Comparison of ENCODE assay signal across 27 cellular contexts in the genomic region with DNA sequence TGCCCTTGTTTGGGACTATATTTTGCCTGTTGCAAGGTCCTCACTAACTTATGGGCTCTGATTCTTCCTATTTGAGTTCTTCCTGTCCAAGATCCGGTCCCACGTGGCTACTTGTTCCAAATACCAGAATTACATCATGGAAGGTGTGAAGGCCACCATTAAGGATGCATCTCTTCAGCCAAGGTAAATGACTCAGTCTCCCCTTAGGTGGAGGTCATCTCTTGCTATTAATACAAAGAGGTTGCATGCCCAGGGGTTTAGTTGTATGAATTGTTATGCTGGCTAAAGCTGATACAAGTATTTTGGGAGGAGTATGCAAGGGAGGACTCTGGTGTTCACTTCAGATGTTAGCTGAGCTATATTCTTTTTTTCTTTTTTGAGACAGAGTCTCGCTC. TPM values are rescaled to one million over a fixed set of nuclear protein-coding genes. Genes with fewer than 3 reads are reported as not detected.
A peak's percentile ranks its signal among the peaks of the same experiment; 100 is the strongest.
DNase-seq lines count a peak whose midpoint lies in the region; ATAC-seq, FAIRE-seq and TF ChIP-seq lines count a peak whose summit lies in the region.
"Had no signal": no experiment of that assay in that cellular context is flagged by ENCODE, and none has a peak within 500 bp of the region (broad histone marks: within the 10 kb centered on the region; RNA-seq: fewer than 3 reads in every experiment).

No MANE protein-coding gene starts in this region.

- TF ChIP-seq CTCF in HepG2 (CRISPR knock-in tag; IDR thresholded peaks at IDR 0.05) (no peak), right lobe of liver (IDR thresholded peaks at IDR 0.05) (no peak), IMR-90 (conservative IDR thresholded peaks at IDR 0.05; ENCODE audit: low read depth, low read length) (no peak), astrocyte (IDR thresholded peaks at IDR 0.05; ENCODE audit: insufficient read depth, low read depth, low read length) (no peak)

- no peak for FAIRE-seq in HepG2 (lab: Jason Lieb, UNC)
- FAIRE-seq in astrocyte (lab: Jason Lieb, UNC), result no peak
- FAIRE-seq: A549, GM12891, GM18507, H54 had no signal

- H3K79me1 ChIP-seq in IMR-90 (ENCODE audit: low read depth in 1 of 2, low read length in 2 of 2), result peaks cover 24 to 57% of the 10 kb centered on the region in 2 experiments
- H3K79me1 ChIP-seq in mesenchymal stem cell (replicated peaks; ENCODE audit: low read length, poor library complexity, severe bottlenecking), result peaks cover 11% of the 10 kb centered on the region

- H4K91ac ChIP-seq in IMR-90 (ENCODE audit: insufficient read depth, low read depth, low read length), result no peak overlapping the region
- H4K91ac ChIP-seq in mesenchymal stem cell (ENCODE audit: low read length), result no peak overlapping the region

- H3K36me3 ChIP-seq in HepG2 (replicated peaks in 1 of 2; ENCODE audit: control insufficient read depth in 1 of 2, insufficient read depth in 2 of 2, low read length in 2 of 2), result peaks cover 36 to 82% of the 10 kb centered on the region in 2 experiments
- H3K36me3 ChIP-seq in right lobe of liver, result peaks cover 6 to 84% (median 36%) of the 10 kb centered on the region in 4 donors
- H3K36me3 ChIP-seq in IMR-90 (ENCODE audit: control insufficient read depth, insufficient read depth, low read length), result peaks cover 49% of the 10 kb centered on the region
- peaks cover 26% of the 10 kb centered on the region for H3K36me3 ChIP-seq in astrocyte (ENCODE audit: insufficient read depth, low read length)
- H3K36me3 ChIP-seq in mesenchymal stem cell (ENCODE audit: control insufficient read depth in 1 of 2, insufficient read depth in 2 of 2, low read depth in 1 of 2, low read length in 2 of 2), result peaks cover 39 to 73% of the 10 kb centered on the region in 2 experiments

- H4K8ac ChIP-seq in IMR-90 (ENCODE audit: low read depth in 2 of 2, low read length in 2 of 2), result 0 out of 4 replicates have a peak overlapping the region, but pooled peaks of 1 of the 2 experiments have one; percentile 10
- peak overlapping the region; percentile 75 for H4K8ac ChIP-seq in mesenchymal stem cell (ENCODE audit: low read length)

- BruUV-seq in HepG2 (replicated peaks; lab: Mats Ljungman, UMichigan), result no TSS peak
- BruUV-seq in IMR-90 (replicated peaks; lab: Mats Ljungman, UMichigan), result no TSS peak

- H3K9me3 Mint-ChIP-seq in astrocyte (ENCODE audit: unreplicated experiment), result no peaks in the 10 kb centered on the region
- H3K9me3 Mint-ChIP-seq: CD14-positive monocyte; CD4-positive, alpha-beta T cell; CD8-positive, alpha-beta memory T cell; HFFc6 had no signal

- H3K4me3 Mint-ChIP-seq in astrocyte (ENCODE audit: unreplicated experiment), result no peak overlapping the region
- H3K4me3 Mint-ChIP-seq: CD14-positive monocyte; CD4-positive, alpha-beta T cell; CD8-positive, alpha-beta memory T cell; HFFc6 had no signal

- peaks cover 83% of the 10 kb centered on the region for H3K4me1 ChIP-seq in HepG2 (ENCODE audit: insufficient read depth, low read length)
- no peaks in the 10 kb centered on the region for H3K4me1 ChIP-seq in right lobe of liver
- H3K4me1 ChIP-seq in IMR-90 (ENCODE audit: control insufficient read depth, insufficient read depth, low read length), result peaks cover 10% of the 10 kb centered on the region
- H3K4me1 ChIP-seq in astrocyte (ENCODE audit: insufficient read depth, low read length), result peaks cover 21% of the 10 kb centered on the region
- peaks cover 13% of the 10 kb centered on the region for H3K4me1 ChIP-seq in mesenchymal stem cell (ENCODE audit: control insufficient read depth, insufficient read depth, low read depth, low read length)
- H3K4me1 ChIP-seq: BE2C, HAP-1 had no signal

- no peak for DNase-seq in HepG2 (ENCODE audit: low spot score)
- no peak for DNase-seq in right lobe of liver
- DNase-seq in IMR-90, result no peak
- DNase-seq in astrocyte (ENCODE audit: low read depth), result no peak
- DNase-seq in mesenchymal stem cell, result no peak
- no peak for DNase-seq in NCI-H2227 treated with DMSO at 0.1 percent for 48 hours (lab: John Stamatoyannopoulos, UW)
- DNase-seq: 8988T; ACHN; AML-193; BE2C; Calu3; CD4-positive, alpha-beta T cell; CD8-positive, alpha-beta memory T cell; DMS53; DMS79 treated with DMSO at 0.1 percent for 48 hours; GF-D8; GOT3; HFFc6 had no signal

- 89% methylated on average over 3 of the region's 3 CpGs for WGBS in HepG2 (ENCODE audit: low lambda C conversion rate)
- WGBS in right lobe of liver (ENCODE audit: insufficient coverage, low coverage, low lambda C conversion rate, missing lambda C conversion rate), result 60% methylated on average over 2 of the region's 3 CpGs
- no CpG with 5 or more reads among the region's 3 CpGs for WGBS in IMR-90 (ENCODE audit: extremely low coverage in 2 of 2, insufficient read length in 1 of 2), 2 experiments
- WGBS in mesenchymal stem cell, result 92% methylated on average over 2 of the region's 3 CpGs

- TF ChIP-seq RAD21 in HepG2 (CRISPR knock-in tag; IDR thresholded peaks at IDR 0.05) (no peak), IMR-90 (IDR thresholded peaks at IDR 0.05; ENCODE audit: low read length) (no peak)

- TF ChIP-seq POLR2A in HepG2 (IDR thresholded peaks at IDR 0.05; ENCODE audit: insufficient read depth in 1 of 2, low read depth in 2 of 2, low read length in 2 of 2) (no peak), right lobe of liver (IDR thresholded peaks at IDR 0.05) (no peak), IMR-90 (IDR thresholded peaks at IDR 0.05; ENCODE audit: low read depth, low read length) (no peak)

- H3K4ac ChIP-seq in IMR-90 (ENCODE audit: low read depth, low read length) (no peak overlapping the region), mesenchymal stem cell (ENCODE audit: low read depth in 1 of 2, low read length in 2 of 2) (no peak overlapping the region)

- H3K9me3 ChIP-seq in HepG2 (ENCODE audit: low read length) (no peaks in the 10 kb centered on the region), right lobe of liver (no peaks in the 10 kb centered on the region), IMR-90 (ENCODE audit: control insufficient read depth, insufficient read depth, low read length) (no peaks in the 10 kb centered on the region), astrocyte (ENCODE audit: insufficient read depth, low read depth, low read length) (no peaks in the 10 kb centered on the region), mesenchymal stem cell (ENCODE audit: control insufficient read depth, low read length) (no peaks in the 10 kb centered on the region)
- H3K9me3 ChIP-seq: A549; BE2C; BLaER1 treated with 17β-estradiol and CSF1 and Interleukin-3, amounts not matched to agents 10 nM and 100 nM; HAP-1 had no signal

- peak overlapping the region; percentile 66 for H3K27ac ChIP-seq in HepG2 (ENCODE audit: extremely low read length, insufficient read depth, low read length)
- no peak overlapping the region for H3K27ac ChIP-seq in right lobe of liver
- no peak overlapping the region for H3K27ac ChIP-seq in IMR-90 (ENCODE audit: insufficient read depth, low read length)
- no peak overlapping the region for H3K27ac ChIP-seq in astrocyte (ENCODE audit: low read depth, low read length)
- no peak overlapping the region for H3K27ac ChIP-seq in mesenchymal stem cell (ENCODE audit: low read length, poor library complexity, severe bottlenecking)
- H3K27ac ChIP-seq: A549; BLaER1 treated with 17β-estradiol and CSF1 and Interleukin-3, amounts not matched to agents 10 nM and 100 nM had no signal

- H3K18ac ChIP-seq in IMR-90 (ENCODE audit: low read depth, low read length) (no peak overlapping the region), mesenchymal stem cell (ENCODE audit: low read depth in 1 of 2, low read length in 2 of 2) (no peak overlapping the region)

- peaks cover 29% of the 10 kb centered on the region for H3K36me3 Mint-ChIP-seq in astrocyte (ENCODE audit: low read depth, unreplicated experiment)

- H2AK5ac ChIP-seq in IMR-90 (ENCODE audit: low read depth, low read length) (no peak overlapping the region; the same call in 1 of the 2 replicates), mesenchymal stem cell (ENCODE audit: low read length, severe bottlenecking) (no peak overlapping the region)

- dilution Hi-C loops in IMR-90 (cut with HindIII; ENCODE audit: low sequenced_read_pairs, unreplicated experiment), result no loop called here

- no peak overlapping the region for H4K5ac ChIP-seq in IMR-90 (ENCODE audit: low read depth, low read length)

- H2BK120ac ChIP-seq in IMR-90 (ENCODE audit: low read depth, low read length) (no peak overlapping the region), mesenchymal stem cell (ENCODE audit: low read depth, low read length) (no peak overlapping the region)

- no peak overlapping the region for H2AK9ac ChIP-seq in IMR-90 (replicated peaks; ENCODE audit: low read depth, low read length, poor library complexity)

- H2BK12ac ChIP-seq in mesenchymal stem cell (ENCODE audit: low read length in 2 of 2), result no peak overlapping the region

- H2AFZ ChIP-seq in HepG2 (ENCODE audit: low read length) (no peak overlapping the region), IMR-90 (replicated peaks; ENCODE audit: low read length, poor library complexity) (no peak overlapping the region), astrocyte (ENCODE audit: low read depth, low read length) (no peak overlapping the region), mesenchymal stem cell (ENCODE audit: low read depth, low read length) (no peak overlapping the region)

- H3K4me1 Mint-ChIP-seq in astrocyte (ENCODE audit: low read depth, unreplicated experiment), result peaks cover 11% of the 10 kb centered on the region

- ATAC-seq in HepG2 (no peak; the same call in 2 of the 3 replicates), right lobe of liver (no peak), IMR-90 (ENCODE audit: low read depth) (no peak), GM19324 (IDR thresholded peaks at IDR 0.05; ENCODE audit: low FRiP score, unreplicated experiment) (no peak), GM21717 (IDR thresholded peaks at IDR 0.05; ENCODE audit: unreplicated experiment) (no peak)
- ATAC-seq: A549 had no signal

- CTCF ChIA-PET in HepG2 (lab: Yijun Ruan, JAX; ENCODE audit: low intra/inter-chr PET ratio, low total read pairs) (no interaction called here), IMR-90 (lab: Yijun Ruan, JAX) (interaction anchor here (0.6 kb wide), 1 partner anchor 15 kb away, joined by 4 read pairs; no protein-coding TSS in a partner anchor)

- no peak overlapping the region for H2BK20ac ChIP-seq in IMR-90 (ENCODE audit: low read depth, low read length)

- H3K27me3 ChIP-seq in HepG2 (ENCODE audit: control insufficient read depth in 1 of 2, insufficient read depth in 2 of 2, low read length in 2 of 2), result no peaks in the 10 kb centered on the region
- H3K27me3 ChIP-seq in right lobe of liver, result no peaks in the 10 kb centered on the region
- no peaks in the 10 kb centered on the region for H3K27me3 ChIP-seq in IMR-90 (ENCODE audit: control insufficient read depth, insufficient read depth, low read length)
- no peaks in the 10 kb centered on the region for H3K27me3 ChIP-seq in astrocyte (ENCODE audit: insufficient read depth, low read length)
- no peaks in the 10 kb centered on the region for H3K27me3 ChIP-seq in mesenchymal stem cell (ENCODE audit: control insufficient read depth in 1 of 2, insufficient read depth in 1 of 2, low read length in 2 of 2)
- H3K27me3 ChIP-seq: BE2C; BLaER1 treated with 17β-estradiol and CSF1 and Interleukin-3, amounts not matched to agents 10 nM and 100 nM had no signal

- peaks cover 17% of the 10 kb centered on the region for H3K9me1 ChIP-seq in IMR-90 (ENCODE audit: insufficient read depth, low read length)

- no peak overlapping the region for H3K4me2 ChIP-seq in HepG2 (ENCODE audit: low read depth, low read length)
- no peak overlapping the region for H3K4me2 ChIP-seq in IMR-90 (ENCODE audit: low read depth, low read length)
- no peak overlapping the region for H3K4me2 ChIP-seq in astrocyte (ENCODE audit: low read length)
- no peak overlapping the region for H3K4me2 ChIP-seq in mesenchymal stem cell (ENCODE audit: low read length, poor library complexity, severe bottlenecking)
- H3K4me2 ChIP-seq: A549; BLaER1 treated with 17β-estradiol and CSF1 and Interleukin-3, amounts not matched to agents 10 nM and 100 nM had no signal

- H3K4me3 ChIP-seq in HepG2 (replicated peaks in 1 of 3; ENCODE audit: insufficient read depth in 1 of 3, low read depth in 2 of 3, low read length in 3 of 3) (no peak overlapping the region), right lobe of liver (no peak overlapping the region), IMR-90 (ENCODE audit: insufficient read depth, low read depth, low read length) (no peak overlapping the region), astrocyte (ENCODE audit: insufficient read depth, low read depth, low read length) (no peak overlapping the region), mesenchymal stem cell (ENCODE audit: insufficient read depth in 1 of 2, low read depth in 1 of 2, low read length in 2 of 2) (no peak overlapping the region)
- H3K4me3 ChIP-seq: A549; BLaER1 treated with 17β-estradiol and CSF1 and Interleukin-3, amounts not matched to agents 10 nM and 100 nM; HAP-1 had no signal

- no peak overlapping the region for H3K56ac ChIP-seq in IMR-90 (ENCODE audit: extremely low read depth, insufficient read depth, low read length)

- H3K9ac ChIP-seq in HepG2 (ENCODE audit: insufficient read depth, low read depth, low read length) (no peak overlapping the region), IMR-90 (ENCODE audit: low read depth, low read length) (no peak overlapping the region), astrocyte (ENCODE audit: low read length) (no peak overlapping the region), mesenchymal stem cell (ENCODE audit: low read length) (no peak overlapping the region)
- H3K9ac ChIP-seq: BLaER1 treated with 17β-estradiol and CSF1 and Interleukin-3, amounts not matched to agents 10 nM and 100 nM had no signal

- no peaks in the 10 kb centered on the region for H3K27me3 Mint-ChIP-seq in astrocyte (ENCODE audit: low read depth, unreplicated experiment)
- H3K27me3 Mint-ChIP-seq: CD4-positive, alpha-beta T cell; CD8-positive, alpha-beta memory T cell had no signal

- intact Hi-C loops in HepG2 (cut with micrococcal nuclease; ENCODE audit: unreplicated experiment), result no loop called here
- intact Hi-C loops in right lobe of liver (cut with DNase I), result no loop called here
- intact Hi-C loops in IMR-90 (cut with micrococcal nuclease), result no loop called here

- in situ Hi-C loops in HepG2 (cut with HindIII; ENCODE audit: extremely low pct_ligation_motif_present, low pct_unique_long_range_greater_than_20kb) (no loop called here), IMR-90 (cut with MboI; ENCODE audit: low sequenced_read_pairs) (no loop called here)

- TF ChIP-seq EP300 in HepG2 (IDR thresholded peaks at IDR 0.05; ENCODE audit: low read depth in 2 of 2, low read length in 2 of 2), result no peak
- no peak for TF ChIP-seq EP300 in HepG2 (CRISPR knock-in tag; IDR thresholded peaks at IDR 0.05; ENCODE audit: borderline replicate concordance)

- H3K14ac ChIP-seq in IMR-90 (replicated peaks; ENCODE audit: low read depth, low read length) (no peak overlapping the region), mesenchymal stem cell (ENCODE audit: low read length in 2 of 2) (no peak overlapping the region)

- POLR2A ChIA-PET in HepG2 (lab: Yijun Ruan, JAX) (interaction anchor here (0.7 to 3.2 kb wide), 7 partner anchors 9 to 662 kb away, joined by 3 to 24 read pairs (median 4); a partner anchor contains a TSS), IMR-90 (lab: Charles Lee; ENCODE audit: unreplicated experiment) (no interaction called here)

- H3K27ac Mint-ChIP-seq in astrocyte (ENCODE audit: unreplicated experiment), result peak overlapping the region; percentile 30
- H3K27ac Mint-ChIP-seq: CD4-positive, alpha-beta T cell; HFFc6 had no signal

- H3K23ac ChIP-seq in IMR-90 (ENCODE audit: low read depth, low read length), result no peak overlapping the region
- no peak overlapping the region for H3K23ac ChIP-seq in mesenchymal stem cell (ENCODE audit: low read length in 2 of 2)

- no peak overlapping the region for H2BK15ac ChIP-seq in IMR-90 (ENCODE audit: low read depth, low read length)
- H2BK15ac ChIP-seq in mesenchymal stem cell (ENCODE audit: low read depth, poor library complexity, severe bottlenecking), result no peak overlapping the region

- H4K20me1 ChIP-seq in HepG2 (ENCODE audit: insufficient read depth, low read length), result peaks cover 18% of the 10 kb centered on the region
- H4K20me1 ChIP-seq in IMR-90 (ENCODE audit: insufficient read depth, low read length), result peaks cover 24% of the 10 kb centered on the region
- peaks cover 27% of the 10 kb centered on the region for H4K20me1 ChIP-seq in astrocyte (ENCODE audit: insufficient read depth, low read length)

- H3K79me2 ChIP-seq in HepG2 (ENCODE audit: insufficient read depth, low read length), result peaks cover 48% of the 10 kb centered on the region
- H3K79me2 ChIP-seq in astrocyte (ENCODE audit: insufficient read depth, low read length), result peaks cover 58% of the 10 kb centered on the region

- H2BK5ac ChIP-seq in IMR-90 (ENCODE audit: low read depth, low read length, poor library complexity, severe bottlenecking), result peak overlapping the region; percentile 35
- no peak overlapping the region for H2BK5ac ChIP-seq in mesenchymal stem cell (ENCODE audit: low read depth, low read length, poor library complexity, severe bottlenecking)

RNA-seq across cellular contexts. Expression of a gene that starts 9.1 kb away (rescaled TPM):
- total RNA-seq in HepG2 (2016; rRNA removed; fragmentation: Illumina TruSeq; extraction: Trizol), result 119 and 137 TPM in 2 replicates
- total RNA-seq in HepG2 (2016; cell fraction: cytosol; rRNA removed; fragmentation: Illumina TruSeq; extraction: Trizol; ENCODE audit: low read depth), result 20.7 and 21.9 TPM in 2 replicates
- 117 and 134 TPM in 2 replicates for total RNA-seq in HepG2 (2016; cell fraction: insoluble cytoplasmic fraction; rRNA removed; fragmentation: Illumina TruSeq; extraction: Trizol)
- 58.2 and 60.7 TPM in 2 replicates for total RNA-seq in HepG2 (2016; cell fraction: membrane; rRNA removed; fragmentation: Illumina TruSeq; extraction: Trizol)
- 54.0 and 64.8 TPM in 2 replicates for total RNA-seq in HepG2 (2016; cell fraction: nucleus; rRNA removed; fragmentation: Illumina TruSeq; extraction: Trizol)
- polyA plus RNA-seq in HepG2 (2011; rRNA removed), result 120 and 126 TPM in 2 replicates
- polyA plus RNA-seq in HepG2 (2011; cell fraction: cytosol; rRNA removed), result 177 and 201 TPM in 2 replicates
- 108 and 112 TPM in 2 replicates for polyA plus RNA-seq in HepG2 (2011; cell fraction: nucleus; rRNA removed)
- polyA plus RNA-seq in HepG2 (2012), result 108 and 111 TPM in 2 replicates
- polyA plus RNA-seq in HepG2 (2016; cell fraction: cytosol; fragmentation: Illumina TruSeq; extraction: Trizol; ENCODE audit: low read depth), result 27.1 and 29.4 TPM in 2 replicates
- 140 and 169 TPM in 2 replicates for polyA plus RNA-seq in HepG2 (2016; cell fraction: insoluble cytoplasmic fraction; fragmentation: Illumina TruSeq; extraction: Trizol; ENCODE audit: low read depth)
- 33.3 and 36.2 TPM in 2 replicates for polyA plus RNA-seq in HepG2 (2016; cell fraction: membrane; fragmentation: Illumina TruSeq; extraction: Trizol; ENCODE audit: low read depth)
- polyA plus RNA-seq in HepG2 (2016; cell fraction: nucleus; fragmentation: Illumina TruSeq; extraction: Trizol; ENCODE audit: insufficient read depth, low read depth), result 104 and 116 TPM in 2 replicates
- 71.3 and 124 TPM in 2 replicates for polyA minus RNA-seq in HepG2 (2011; rRNA and poly(A)+ RNA removed; ENCODE audit: low replicate concordance)
- polyA minus RNA-seq in HepG2 (2011; cell fraction: cytosol; rRNA and poly(A)+ RNA removed), result 93.0 and 100 TPM in 2 replicates
- polyA minus RNA-seq in HepG2 (2011; cell fraction: nucleus; rRNA and poly(A)+ RNA removed), result 73.1 and 76.2 TPM in 2 replicates
- total RNA-seq in right lobe of liver, result 100 to 1,000 TPM in 1 of 6 experiments, 10 to 100 TPM in 5; 38.6 to 113 (median 44.9) TPM
- total RNA-seq in IMR-90 (2012; rRNA removed), result 44.6 and 49.7 TPM in 2 replicates
- 55.0 and 62.3 TPM in 2 replicates for polyA plus RNA-seq in IMR-90 (2012; rRNA removed)
- polyA plus RNA-seq in IMR-90 (2012; cell fraction: cytosol; rRNA removed), result 122 and 166 TPM in 2 replicates
- 88.0 and 111 TPM in 2 replicates for polyA plus RNA-seq in IMR-90 (2012; cell fraction: nucleus; rRNA removed; ENCODE audit: low replicate concordance)
- 59.4 and 62.7 TPM in 2 replicates for total RNA-seq in astrocyte
- polyA plus RNA-seq in mesenchymal stem cell (2013, experiment 1 of 2), result 37.3 TPM
- 35.5 TPM for polyA plus RNA-seq in mesenchymal stem cell (2013, experiment 2 of 2)

RNA-seq across cellular contexts. Expression of a gene that starts 30.0 kb away (rescaled TPM):
- 3.2 and 4.3 TPM in 2 replicates for total RNA-seq in HepG2 (2016; rRNA removed; fragmentation: Illumina TruSeq; extraction: Trizol)
- 1.9 TPM in 2 replicates for total RNA-seq in HepG2 (2016; cell fraction: cytosol; rRNA removed; fragmentation: Illumina TruSeq; extraction: Trizol; ENCODE audit: low read depth)
- 3.3 and 3.4 TPM in 2 replicates for total RNA-seq in HepG2 (2016; cell fraction: insoluble cytoplasmic fraction; rRNA removed; fragmentation: Illumina TruSeq; extraction: Trizol)
- total RNA-seq in HepG2 (2016; cell fraction: membrane; rRNA removed; fragmentation: Illumina TruSeq; extraction: Trizol), result 5.6 and 6.9 TPM in 2 replicates
- total RNA-seq in HepG2 (2016; cell fraction: nucleus; rRNA removed; fragmentation: Illumina TruSeq; extraction: Trizol), result 3.5 and 4.4 TPM in 2 replicates
- polyA plus RNA-seq in HepG2 (2011; rRNA removed), result 8.7 and 9.5 TPM in 2 replicates
- 6.2 and 6.7 TPM in 2 replicates for polyA plus RNA-seq in HepG2 (2011; cell fraction: cytosol; rRNA removed)
- polyA plus RNA-seq in HepG2 (2011; cell fraction: nucleus; rRNA removed), result 9.5 and 9.7 TPM in 2 replicates
- 7.5 and 8.6 TPM in 2 replicates for polyA plus RNA-seq in HepG2 (2012)
- 2.9 and 3.5 TPM in 2 replicates for polyA plus RNA-seq in HepG2 (2016; cell fraction: cytosol; fragmentation: Illumina TruSeq; extraction: Trizol; ENCODE audit: low read depth)
- polyA plus RNA-seq in HepG2 (2016; cell fraction: insoluble cytoplasmic fraction; fragmentation: Illumina TruSeq; extraction: Trizol; ENCODE audit: low read depth), result 8.7 and 11.5 TPM in 2 replicates
- 9.3 and 9.7 TPM in 2 replicates for polyA plus RNA-seq in HepG2 (2016; cell fraction: membrane; fragmentation: Illumina TruSeq; extraction: Trizol; ENCODE audit: low read depth)
- polyA plus RNA-seq in HepG2 (2016; cell fraction: nucleus; fragmentation: Illumina TruSeq; extraction: Trizol; ENCODE audit: insufficient read depth, low read depth), result 11.3 and 13.5 TPM in 2 replicates
- polyA minus RNA-seq in HepG2 (2011; rRNA and poly(A)+ RNA removed; ENCODE audit: low replicate concordance), result 11.4 and 11.8 TPM in 2 replicates
- 6.0 and 6.9 TPM in 2 replicates for polyA minus RNA-seq in HepG2 (2011; cell fraction: cytosol; rRNA and poly(A)+ RNA removed)
- 5.5 and 6.7 TPM in 2 replicates for polyA minus RNA-seq in HepG2 (2011; cell fraction: nucleus; rRNA and poly(A)+ RNA removed)
- total RNA-seq in right lobe of liver, result 1 to 10 TPM; 1.9 to 3.6 (median 2.9) TPM
- total RNA-seq in IMR-90 (2012; rRNA removed), result 1.3 and 1.4 TPM in 2 replicates
- polyA plus RNA-seq in IMR-90 (2012; rRNA removed), result 4.4 and 4.5 TPM in 2 replicates
- 3.5 and 5.8 TPM in 2 replicates for polyA plus RNA-seq in IMR-90 (2012; cell fraction: cytosol; rRNA removed)
- 5.9 and 9.4 TPM in 2 replicates for polyA plus RNA-seq in IMR-90 (2012; cell fraction: nucleus; rRNA removed; ENCODE audit: low replicate concordance)
- total RNA-seq in astrocyte, result 7.2 and 7.3 TPM in 2 replicates
- polyA plus RNA-seq in mesenchymal stem cell (2013, experiment 1 of 2), result 5.6 TPM
- 5.7 TPM for polyA plus RNA-seq in mesenchymal stem cell (2013, experiment 2 of 2)

RNA-seq across cellular contexts. Expression of a gene that starts 37.5 kb away (rescaled TPM):
- 1.3 and 1.4 TPM in 2 replicates for total RNA-seq in HepG2 (2016; rRNA removed; fragmentation: Illumina TruSeq; extraction: Trizol)
- 0.35 and 0.40 TPM in 2 replicates for total RNA-seq in HepG2 (2016; cell fraction: cytosol; rRNA removed; fragmentation: Illumina TruSeq; extraction: Trizol; ENCODE audit: low read depth)
- total RNA-seq in HepG2 (2016; cell fraction: insoluble cytoplasmic fraction; rRNA removed; fragmentation: Illumina TruSeq; extraction: Trizol), result 1.1 and 1.4 TPM in 2 replicates
- 0.68 and 1.4 TPM in 2 replicates for total RNA-seq in HepG2 (2016; cell fraction: membrane; rRNA removed; fragmentation: Illumina TruSeq; extraction: Trizol)
- total RNA-seq in HepG2 (2016; cell fraction: nucleus; rRNA removed; fragmentation: Illumina TruSeq; extraction: Trizol), result 1.4 and 2.3 TPM in 2 replicates
- 1.3 and 1.5 TPM in 2 replicates for polyA plus RNA-seq in HepG2 (2011; rRNA removed)
- polyA plus RNA-seq in HepG2 (2011; cell fraction: cytosol; rRNA removed), result 0.35 and 0.76 TPM in 2 replicates
- 3.0 and 3.7 TPM in 2 replicates for polyA plus RNA-seq in HepG2 (2011; cell fraction: nucleus; rRNA removed)
- 1.5 and 1.6 TPM in 2 replicates for polyA plus RNA-seq in HepG2 (2012)
- 0.55 and 0.59 TPM in 2 replicates for polyA plus RNA-seq in HepG2 (2016; cell fraction: cytosol; fragmentation: Illumina TruSeq; extraction: Trizol; ENCODE audit: low read depth)
- 2.2 and 3.6 TPM in 2 replicates for polyA plus RNA-seq in HepG2 (2016; cell fraction: insoluble cytoplasmic fraction; fragmentation: Illumina TruSeq; extraction: Trizol; ENCODE audit: low read depth)
- 0.93 and 1.2 TPM in 2 replicates for polyA plus RNA-seq in HepG2 (2016; cell fraction: membrane; fragmentation: Illumina TruSeq; extraction: Trizol; ENCODE audit: low read depth)
- 3.5 and 4.2 TPM in 2 replicates for polyA plus RNA-seq in HepG2 (2016; cell fraction: nucleus; fragmentation: Illumina TruSeq; extraction: Trizol; ENCODE audit: insufficient read depth, low read depth)
- polyA minus RNA-seq in HepG2 (2011; rRNA and poly(A)+ RNA removed; ENCODE audit: low replicate concordance), result 1.4 and 7.4 TPM in 2 replicates
- 0.40 and 0.79 TPM in 2 replicates for polyA minus RNA-seq in HepG2 (2011; cell fraction: cytosol; rRNA and poly(A)+ RNA removed)
- polyA minus RNA-seq in HepG2 (2011; cell fraction: nucleus; rRNA and poly(A)+ RNA removed), result 0.77 and 1.6 TPM in 2 replicates
- total RNA-seq in right lobe of liver, result 1 to 10 TPM in 4 of 6 experiments, under 1 TPM in 2; 0.73 to 1.9 (median 1.1) TPM
- total RNA-seq in IMR-90 (2012; rRNA removed), result 0.54 and 0.83 TPM in 2 replicates
- 13.7 and 14.9 TPM in 2 replicates for polyA plus RNA-seq in IMR-90 (2012; rRNA removed)
- polyA plus RNA-seq in IMR-90 (2012; cell fraction: cytosol; rRNA removed), result 10.8 and 34.1 TPM in 2 replicates
- polyA plus RNA-seq in IMR-90 (2012; cell fraction: nucleus; rRNA removed; ENCODE audit: low replicate concordance), result 54.0 and 64.7 TPM in 2 replicates
- total RNA-seq in astrocyte, result 9.1 and 9.5 TPM in 2 replicates
- 36.2 TPM for polyA plus RNA-seq in mesenchymal stem cell (2013, experiment 1 of 2)
- 36.0 TPM for polyA plus RNA-seq in mesenchymal stem cell (2013, experiment 2 of 2)
